14 cellular contexts compared by ENCODE assay signal in the genomic region with DNA sequence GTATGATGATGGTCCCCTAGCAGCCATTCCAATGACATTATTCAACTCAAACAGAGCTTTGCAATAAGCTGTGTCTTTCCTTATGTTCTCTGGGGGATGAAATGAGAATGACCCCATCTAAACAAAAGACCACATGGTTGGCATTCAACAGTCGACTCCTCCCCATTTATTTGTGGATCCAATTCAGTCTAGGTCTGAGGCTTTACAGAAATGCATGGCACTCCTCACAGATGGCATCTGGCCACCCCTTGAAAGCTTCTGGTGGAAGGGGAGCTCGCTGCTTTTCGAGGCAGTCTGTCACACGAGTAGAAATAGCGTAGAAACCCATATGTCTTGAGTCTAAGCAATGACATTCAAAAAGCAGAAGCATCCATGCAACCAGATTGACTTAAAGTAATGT. TPM values are rescaled to one million over a fixed set of nuclear protein-coding genes. Genes with fewer than 3 reads are reported as not detected.
DNase-seq lines count a peak whose midpoint lies in the region; ATAC-seq and TF ChIP-seq lines count a peak whose summit lies in the region.
"Had no signal": no experiment of that assay in that cellular context is flagged by ENCODE, and none has a peak within 500 bp of the region (broad histone marks: within the 10 kb centered on the region; RNA-seq: fewer than 3 reads in every experiment).

No MANE protein-coding gene starts in this region.

- H3K27ac ChIP-seq in IMR-90 (ENCODE audit: insufficient read depth, low read length) (no peak overlapping the region), mesenchymal stem cell (ENCODE audit: low read length, poor library complexity, severe bottlenecking) (no peak overlapping the region), gastrocnemius medialis (peak overlapping the region; percentile 21 to 64 (median 57))

- no peak overlapping the region for H3K56ac ChIP-seq in IMR-90 (ENCODE audit: extremely low read depth, insufficient read depth, low read length)

- ATAC-seq in IMR-90 (ENCODE audit: low read depth) (no peak), gastrocnemius medialis (no peak)

- H2BK20ac ChIP-seq in IMR-90 (ENCODE audit: low read depth, low read length), result no peak overlapping the region

- peak overlapping the region in 1 of 2 experiments; percentile 43 for H2BK12ac ChIP-seq in mesenchymal stem cell (ENCODE audit: low read length in 2 of 2)

- TF ChIP-seq POLR2A in IMR-90 (IDR thresholded peaks at IDR 0.05; ENCODE audit: low read depth, low read length) (no peak), gastrocnemius medialis (IDR thresholded peaks at IDR 0.05) (no peak)

- POLR2A ChIA-PET in IMR-90 (lab: Charles Lee; ENCODE audit: unreplicated experiment), result no interaction called here

- peaks cover 54 to 66% of the 10 kb centered on the region in 2 experiments for H3K79me1 ChIP-seq in IMR-90 (ENCODE audit: low read depth in 1 of 2, low read length in 2 of 2)
- H3K79me1 ChIP-seq in mesenchymal stem cell (replicated peaks; ENCODE audit: low read length, poor library complexity, severe bottlenecking), result peaks cover 2% of the 10 kb centered on the region

- intact Hi-C loops in IMR-90 (cut with micrococcal nuclease) (loop anchor here (10.0 kb wide), 1 partner anchor 290 kb away; no protein-coding TSS in a partner anchor), gastrocnemius medialis (cut with DNase I; ENCODE audit: low total_unique reads) (no loop called here)

- DNase-seq in NCI-H2171 treated with DMSO at 0.1 percent for 48 hours (lab: John Stamatoyannopoulos, UW), result peak; percentile 48
- DNase-seq in NCI-H2171 (lab: John Stamatoyannopoulos, UW), result no peak
- no peak for DNase-seq in IMR-90
- DNase-seq in mesenchymal stem cell, result no peak
- no peak for DNase-seq in gastrocnemius medialis
- DNase-seq in T1000 (lab: John Stamatoyannopoulos, UW), result no peak
- no peak for DNase-seq in medulla oblongata (ENCODE audit: extremely low spot score)
- DNase-seq in stimulated activated CD4-positive, alpha-beta T cell treated with anti-CD3 and anti-CD28 coated beads, Interleukin-12 subunit alpha, Interleukin-12 subunit beta, amount 100 ng/mL, for 4 hours, result no peak
- DNase-seq: 8988T, C1 segment of cervical spinal cord, DMS53, Kasumi-1, NCI-H187 treated with DMSO at 0.1 percent for 48 hours, NCI-H510A treated with DMSO at 0.1 percent for 48 hours had no signal

- no peak overlapping the region for H4K8ac ChIP-seq in IMR-90 (ENCODE audit: low read depth in 2 of 2, low read length in 2 of 2)
- H4K8ac ChIP-seq in mesenchymal stem cell (ENCODE audit: low read length), result no peak overlapping the region

- H3K27me3 ChIP-seq in IMR-90 (ENCODE audit: control insufficient read depth, insufficient read depth, low read length) (no peaks in the 10 kb centered on the region), mesenchymal stem cell (ENCODE audit: control insufficient read depth in 1 of 2, insufficient read depth in 1 of 2, low read length in 2 of 2) (no peaks in the 10 kb centered on the region), gastrocnemius medialis (no peaks in the 10 kb centered on the region)

- peak overlapping the region; percentile 54; the same call in 1 of the 2 replicates for H4K5ac ChIP-seq in IMR-90 (ENCODE audit: low read depth, low read length)

- H2AK5ac ChIP-seq in IMR-90 (ENCODE audit: low read depth, low read length) (no peak overlapping the region), mesenchymal stem cell (ENCODE audit: low read length, severe bottlenecking) (no peak overlapping the region)

- H4K20me1 ChIP-seq in IMR-90 (ENCODE audit: insufficient read depth, low read length), result peaks cover 7% of the 10 kb centered on the region; the same call in 1 of the 2 replicates

- 80% methylated on average over 2 of the region's 5 CpGs; no CpG with 5 or more reads in 1 of the 2 experiments for WGBS in IMR-90 (ENCODE audit: extremely low coverage in 2 of 2, insufficient read length in 1 of 2), 2 experiments
- 89% methylated on average over 5 of the region's 5 CpGs for WGBS in mesenchymal stem cell

- H3K4me2 ChIP-seq in IMR-90 (ENCODE audit: low read depth, low read length) (no peak overlapping the region), mesenchymal stem cell (ENCODE audit: low read length, poor library complexity, severe bottlenecking) (no peak overlapping the region)

- H2BK120ac ChIP-seq in IMR-90 (ENCODE audit: low read depth, low read length) (no peak overlapping the region), mesenchymal stem cell (ENCODE audit: low read depth, low read length) (no peak overlapping the region)

- no peak overlapping the region for H2AFZ ChIP-seq in IMR-90 (replicated peaks; ENCODE audit: low read length, poor library complexity)
- H2AFZ ChIP-seq in mesenchymal stem cell (ENCODE audit: low read depth, low read length), result no peak overlapping the region

- TF ChIP-seq RAD21 in IMR-90 (IDR thresholded peaks at IDR 0.05; ENCODE audit: low read length), result no peak

- in situ Hi-C loops in IMR-90 (cut with MboI; ENCODE audit: low sequenced_read_pairs), result no loop called here
- in situ Hi-C loops in gastrocnemius medialis (cut with MboI; ENCODE audit: low sequenced_read_pairs in 4 of 4), result loop anchor here in 3 of 4 donors (25.0 kb wide), 2 partner anchors 92 to 1333 kb away; no protein-coding TSS in a partner anchor

- no peak overlapping the region for H2BK15ac ChIP-seq in IMR-90 (ENCODE audit: low read depth, low read length)
- H2BK15ac ChIP-seq in mesenchymal stem cell (ENCODE audit: low read depth, poor library complexity, severe bottlenecking), result peak overlapping the region; percentile 37

- H3K4me3 ChIP-seq in IMR-90 (ENCODE audit: insufficient read depth, low read depth, low read length) (no peak overlapping the region), mesenchymal stem cell (ENCODE audit: insufficient read depth in 1 of 2, low read depth in 1 of 2, low read length in 2 of 2) (no peak overlapping the region), gastrocnemius medialis (no peak overlapping the region)

- H3K4ac ChIP-seq in IMR-90 (ENCODE audit: low read depth, low read length), result no peak overlapping the region; the same call in 1 of the 2 replicates
- H3K4ac ChIP-seq in mesenchymal stem cell (ENCODE audit: low read depth in 1 of 2, low read length in 2 of 2), result peak overlapping the region in 1 of 2 experiments; percentile 75

- H3K4me1 ChIP-seq in IMR-90 (ENCODE audit: control insufficient read depth, insufficient read depth, low read length) (peaks cover 18% of the 10 kb centered on the region), mesenchymal stem cell (ENCODE audit: control insufficient read depth, insufficient read depth, low read depth, low read length) (peaks cover 10% of the 10 kb centered on the region), gastrocnemius medialis (peaks cover 56 to 65% of the 10 kb centered on the region in 2 donors)

- H3K9me3 ChIP-seq in IMR-90 (ENCODE audit: control insufficient read depth, insufficient read depth, low read length) (no peaks in the 10 kb centered on the region), mesenchymal stem cell (ENCODE audit: control insufficient read depth, low read length) (no peaks in the 10 kb centered on the region), gastrocnemius medialis (no peaks in the 10 kb centered on the region)

- peaks cover 9% of the 10 kb centered on the region for H3K9me1 ChIP-seq in IMR-90 (ENCODE audit: insufficient read depth, low read length)

- no peak overlapping the region for H3K23ac ChIP-seq in IMR-90 (ENCODE audit: low read depth, low read length)
- H3K23ac ChIP-seq in mesenchymal stem cell (ENCODE audit: low read length in 2 of 2), result no peak overlapping the region

- no peak overlapping the region for H2AK9ac ChIP-seq in IMR-90 (replicated peaks; ENCODE audit: low read depth, low read length, poor library complexity)

- no peak overlapping the region for H3K9ac ChIP-seq in IMR-90 (ENCODE audit: low read depth, low read length)
- H3K9ac ChIP-seq in mesenchymal stem cell (ENCODE audit: low read length), result no peak overlapping the region

- H3K18ac ChIP-seq in IMR-90 (ENCODE audit: low read depth, low read length) (peak overlapping the region; percentile 64; the same call in 1 of the 2 replicates), mesenchymal stem cell (ENCODE audit: low read depth in 1 of 2, low read length in 2 of 2) (peak overlapping the region in 1 of 2 experiments; percentile 49)

- peaks cover 2% of the 10 kb centered on the region for H3K36me3 ChIP-seq in IMR-90 (ENCODE audit: control insufficient read depth, insufficient read depth, low read length)
- peaks cover 27 to 74% of the 10 kb centered on the region in 2 experiments for H3K36me3 ChIP-seq in mesenchymal stem cell (ENCODE audit: control insufficient read depth in 1 of 2, insufficient read depth in 2 of 2, low read depth in 1 of 2, low read length in 2 of 2)
- no peaks in the 10 kb centered on the region for H3K36me3 ChIP-seq in gastrocnemius medialis

- no peak overlapping the region; the same call in 1 of the 2 replicates for H3K14ac ChIP-seq in IMR-90 (replicated peaks; ENCODE audit: low read depth, low read length)
- H3K14ac ChIP-seq in mesenchymal stem cell (ENCODE audit: low read length in 2 of 2), result no peak overlapping the region

- CTCF ChIA-PET in IMR-90 (lab: Yijun Ruan, JAX), result interaction anchor here (0.6 kb wide), 1 partner anchor 1094 kb away, joined by 3 read pairs; no protein-coding TSS in a partner anchor

- TF ChIP-seq CTCF in IMR-90 (conservative IDR thresholded peaks at IDR 0.05; ENCODE audit: low read depth, low read length) (no peak), gastrocnemius medialis (IDR thresholded peaks at IDR 0.05 in 4 of 5, conservative IDR thresholded peaks at IDR 0.05 in 1 of 5) (no peak)

- no peak overlapping the region for H4K91ac ChIP-seq in IMR-90 (ENCODE audit: insufficient read depth, low read depth, low read length)
- no peak overlapping the region for H4K91ac ChIP-seq in mesenchymal stem cell (ENCODE audit: low read length)

- dilution Hi-C loops in IMR-90 (cut with HindIII; ENCODE audit: low sequenced_read_pairs, unreplicated experiment), result no loop called here

- no peak overlapping the region for H2BK5ac ChIP-seq in IMR-90 (ENCODE audit: low read depth, low read length, poor library complexity, severe bottlenecking)
- H2BK5ac ChIP-seq in mesenchymal stem cell (ENCODE audit: low read depth, low read length, poor library complexity, severe bottlenecking), result no peak overlapping the region

- no TSS peak for BruUV-seq in IMR-90 (replicated peaks; lab: Mats Ljungman, UMichigan)

TF ChIP-seq in IMR-90, 13 proteins besides CTCF, POLR2A, EP300 and RAD21 (continues in another document):
- no peak for TF ChIP-seq FOS (IDR thresholded peaks at IDR 0.05; ENCODE audit: low read depth, low read length)

RNA-seq across cellular contexts. Expression of a gene that starts 29.9 kb away (rescaled TPM):
- total RNA-seq in IMR-90 (2012; rRNA removed) (191 and 227 TPM in 2 replicates), gastrocnemius medialis (10 to 100 TPM; 20.4 to 29.0 (median 22.1) TPM)
- 87.5 and 108 TPM in 2 replicates for polyA plus RNA-seq in IMR-90 (2012; rRNA removed)
- 35.8 and 44.6 TPM in 2 replicates for polyA plus RNA-seq in IMR-90 (2012; cell fraction: cytosol; rRNA removed)
- polyA plus RNA-seq in IMR-90 (2012; cell fraction: nucleus; rRNA removed; ENCODE audit: low replicate concordance), result 31.3 and 126 TPM in 2 replicates
- polyA plus RNA-seq in mesenchymal stem cell (2013, experiment 1 of 2), result 29.3 TPM
- polyA plus RNA-seq in mesenchymal stem cell (2013, experiment 2 of 2), result 30.0 TPM

Comparison
In these comparisons a context has a peak if more than half of its experiments do, and no peak if none do; other contexts are left out.
1. H3K27ac ChIP-seq: peak in gastrocnemius medialis (4 of 4); none in IMR-90 (single experiment) and mesenchymal stem cell (single experiment).